1 cellular context compared by ENCODE assay signal in the genomic region with DNA sequence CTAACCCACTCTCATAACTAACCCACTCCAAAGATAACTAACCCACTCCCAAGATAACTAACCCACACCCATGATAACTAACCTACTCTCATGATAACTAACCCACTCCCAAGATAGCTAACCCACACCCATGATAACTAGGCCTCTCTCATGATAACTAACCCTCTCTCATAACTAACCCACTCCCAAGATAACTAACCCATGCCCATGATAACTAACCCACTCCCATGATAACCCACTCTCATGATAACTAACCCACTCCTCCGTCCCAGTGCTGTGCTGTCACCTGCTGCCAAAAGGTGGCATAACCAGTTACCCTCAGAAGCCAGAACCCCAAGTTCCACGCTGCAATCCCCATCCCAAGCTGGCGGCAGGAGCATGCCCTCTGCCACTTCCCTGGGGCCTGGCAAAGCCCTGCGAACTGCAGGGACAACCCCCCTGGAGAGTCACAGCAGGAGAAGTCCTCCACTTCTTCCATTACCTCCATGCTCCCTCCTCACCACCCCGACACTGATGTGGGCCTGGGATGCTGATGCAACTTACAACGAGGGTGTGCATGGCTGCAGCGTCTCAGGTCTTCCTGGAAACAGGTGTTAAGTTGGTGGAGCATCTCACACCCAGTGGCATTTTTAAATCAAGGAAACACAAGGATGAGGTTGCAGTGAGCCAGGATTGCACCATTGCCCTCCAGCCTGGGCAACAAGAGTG.
A peak's percentile ranks its signal among the peaks of the same experiment; 100 is the strongest.
TF ChIP-seq lines count a peak whose summit lies in the region.

No MANE protein-coding gene starts in this region.

TF ChIP-seq in GM12878, 131 proteins besides CTCF, POLR2A, EP300 and RAD21:
- TF ChIP-seq STAT3 (IDR thresholded peaks at IDR 0.05; ENCODE audit: low read depth, low read length) (no peak), ZBED1 (IDR thresholded peaks at IDR 0.05; ENCODE audit: borderline replicate concordance) (peak; percentile 86; the same call in 1 of the 2 replicates)
